1 cellular context compared by ENCODE assay signal in genomic region chr2:203586696-203587095, GRCh38.
TF ChIP-seq lines count a peak whose summit lies in the region.

No MANE protein-coding gene starts in this region.

TF ChIP-seq in SK-N-SH, 30 proteins besides CTCF, POLR2A, EP300 and RAD21 (continued from another document):
- TF ChIP-seq MEF2A (IDR thresholded peaks at IDR 0.05; ENCODE audit: borderline replicate concordance, low read depth) (no peak), ELF1 (IDR thresholded peaks at IDR 0.05) (no peak), NFIC (IDR thresholded peaks at IDR 0.05; ENCODE audit: borderline replicate concordance) (no peak), MXI1 (IDR thresholded peaks at IDR 0.05; ENCODE audit: low read depth, low read length) (no peak)
